Comparison of ENCODE assay signal across 16 cellular contexts in genomic region chr17:48453447-48453846, GRCh38. TPM values are rescaled to one million over a fixed set of nuclear protein-coding genes. Genes with fewer than 3 reads are reported as not detected.
A peak's percentile ranks its signal among the peaks of the same experiment; 100 is the strongest.
DNase-seq lines count a peak whose midpoint lies in the region; ATAC-seq, FAIRE-seq and TF ChIP-seq lines count a peak whose summit lies in the region.
"Had no signal": no experiment of that assay in that cellular context is flagged by ENCODE, and none has a peak within 500 bp of the region (broad histone marks: within the 10 kb centered on the region; RNA-seq: fewer than 3 reads in every experiment).

No MANE protein-coding gene starts in this region.

- no peak for FAIRE-seq in H54 (lab: Jason Lieb, UNC)
- FAIRE-seq: urothelium cell line had no signal

- CTCF ChIA-PET in activated CD8-positive, alpha-beta memory T cell treated with anti-CD3 and anti-CD28 coated beads, Interleukin-2, amount 10 ng/mL, durations not matched to agents 7 days and 5 days (lab: Charles Lee): interaction anchor here (0.8 to 8.8 kb wide), 12 partner anchors 10 to 373 kb away, joined by 3 to 145 read pairs (median 5); partner anchors contain the start of gene HOXB5

- no peaks in the 10 kb centered on the region for H3K9me3 Mint-ChIP-seq in activated CD8-positive, alpha-beta memory T cell treated with anti-CD3 and anti-CD28 coated beads, Interleukin-2, amount 10 ng/mL, durations not matched to agents 7 days and 5 days (ENCODE audit: low read depth)
- peaks cover 3% of the 10 kb centered on the region for H3K9me3 Mint-ChIP-seq in activated T-helper 17 cell treated with anti-CD3 and anti-CD28 coated beads, Interleukin-2, amount 50 U/mL, for 72 hours
- H3K9me3 Mint-ChIP-seq in natural killer cell treated with Interleukin-12 subunit alpha and Interleukin-12 subunit beta and Interleukin-15 and Interleukin-18, amount 100 ng/mL, for 72 hours: no peaks in the 10 kb centered on the region

- peak overlapping the region; percentile 92 for H3K27ac Mint-ChIP-seq in activated CD8-positive, alpha-beta memory T cell treated with anti-CD3 and anti-CD28 coated beads, Interleukin-2, amount 10 ng/mL, durations not matched to agents 7 days and 5 days
- H3K27ac Mint-ChIP-seq in activated T-helper 17 cell treated with anti-CD3 and anti-CD28 coated beads, Interleukin-2, amount 50 U/mL, for 72 hours: peak overlapping the region; percentile 53
- peak overlapping the region; percentile 77 to 90 for H3K27ac Mint-ChIP-seq in natural killer cell treated with Interleukin-12 subunit alpha and Interleukin-12 subunit beta and Interleukin-15 and Interleukin-18, amount 100 ng/mL, for 72 hours

- no peak for TF ChIP-seq POLR2A in H54 (IDR thresholded peaks at IDR 0.05; ENCODE audit: low read depth, low read length)

- H3K36me3 Mint-ChIP-seq in activated CD8-positive, alpha-beta memory T cell treated with anti-CD3 and anti-CD28 coated beads, Interleukin-2, amount 10 ng/mL, durations not matched to agents 7 days and 5 days: peaks cover 14% of the 10 kb centered on the region
- no peaks in the 10 kb centered on the region for H3K36me3 Mint-ChIP-seq in activated T-helper 17 cell treated with anti-CD3 and anti-CD28 coated beads, Interleukin-2, amount 50 U/mL, for 72 hours (ENCODE audit: low read depth)
- H3K36me3 Mint-ChIP-seq in natural killer cell treated with Interleukin-12 subunit alpha and Interleukin-12 subunit beta and Interleukin-15 and Interleukin-18, amount 100 ng/mL, for 72 hours: no peaks in the 10 kb centered on the region

- no peak for DNase-seq in activated CD8-positive, alpha-beta memory T cell treated with anti-CD3 and anti-CD28 coated beads, Interleukin-2, amount 10 ng/mL, durations not matched to agents 7 days and 5 days
- no peak for DNase-seq in activated CD8-positive, alpha-beta memory T cell treated with anti-CD3 and anti-CD28 coated beads for 24 hours
- peak; percentile 36 to 38 for DNase-seq in Kasumi-1 (lab: John Stamatoyannopoulos, UW)
- no peak for DNase-seq in natural killer cell treated with Interleukin-12 subunit alpha and Interleukin-12 subunit beta and Interleukin-15 and Interleukin-18, amount 100 ng/mL, for 72 hours (ENCODE audit: low spot score)
- DNase-seq in NCI-H524 (lab: John Stamatoyannopoulos, UW): no peak
- no peak for DNase-seq in stimulated activated CD4-positive, alpha-beta T cell treated with anti-CD3 and anti-CD28 coated beads, Interleukin-4, amount 100 ng/mL, for 24 hours
- DNase-seq in H54 (ENCODE audit: insufficient read length, low spot score): no peak
- DNase-seq: Calu3, foreskin melanocyte, H7, NCI-H2029, NCI-H526 had no signal

- peaks cover 68% of the 10 kb centered on the region for H3K4me1 Mint-ChIP-seq in activated CD8-positive, alpha-beta memory T cell treated with anti-CD3 and anti-CD28 coated beads, Interleukin-2, amount 10 ng/mL, durations not matched to agents 7 days and 5 days
- peaks cover 48% of the 10 kb centered on the region for H3K4me1 Mint-ChIP-seq in activated T-helper 17 cell treated with anti-CD3 and anti-CD28 coated beads, Interleukin-2, amount 50 U/mL, for 72 hours
- H3K4me1 Mint-ChIP-seq in natural killer cell treated with Interleukin-12 subunit alpha and Interleukin-12 subunit beta and Interleukin-15 and Interleukin-18, amount 100 ng/mL, for 72 hours (ENCODE audit: low read depth in 2 of 2): peaks cover 53 to 64% of the 10 kb centered on the region in 2 donors

- H3K4me3 Mint-ChIP-seq in activated CD8-positive, alpha-beta memory T cell treated with anti-CD3 and anti-CD28 coated beads, Interleukin-2, amount 10 ng/mL, durations not matched to agents 7 days and 5 days: peak overlapping the region; percentile 36
- H3K4me3 Mint-ChIP-seq in activated T-helper 17 cell treated with anti-CD3 and anti-CD28 coated beads, Interleukin-2, amount 50 U/mL, for 72 hours: peak overlapping the region; percentile 83
- peak overlapping the region; percentile 69 for H3K4me3 Mint-ChIP-seq in natural killer cell treated with Interleukin-12 subunit alpha and Interleukin-12 subunit beta and Interleukin-15 and Interleukin-18, amount 100 ng/mL, for 72 hours

- peak; percentile 57 for ATAC-seq in activated CD8-positive, alpha-beta memory T cell treated with anti-CD3 and anti-CD28 coated beads, Interleukin-2, amount 10 ng/mL, durations not matched to agents 7 days and 5 days
- ATAC-seq in activated T-helper 17 cell treated with anti-CD3 and anti-CD28 coated beads, Interleukin-2, amount 50 U/mL, for 72 hours (replicated peaks): peak; percentile 17
- ATAC-seq in natural killer cell treated with Interleukin-12 subunit alpha and Interleukin-12 subunit beta and Interleukin-15 and Interleukin-18, amount 100 ng/mL, for 72 hours: peak in 1 of 2 donors; percentile 45

- H3K27me3 Mint-ChIP-seq in activated CD8-positive, alpha-beta memory T cell treated with anti-CD3 and anti-CD28 coated beads, Interleukin-2, amount 10 ng/mL, durations not matched to agents 7 days and 5 days: no peaks in the 10 kb centered on the region
- H3K27me3 Mint-ChIP-seq in activated T-helper 17 cell treated with anti-CD3 and anti-CD28 coated beads, Interleukin-2, amount 50 U/mL, for 72 hours: no peaks in the 10 kb centered on the region
- H3K27me3 Mint-ChIP-seq in natural killer cell treated with Interleukin-12 subunit alpha and Interleukin-12 subunit beta and Interleukin-15 and Interleukin-18, amount 100 ng/mL, for 72 hours: no peaks in the 10 kb centered on the region

RNA-seq across cellular contexts. Expression of gene SKAP1, which starts 23.4 kb away (rescaled TPM):
- 10 to 100 TPM; 75.5 to 91.4 TPM for total RNA-seq in activated CD8-positive, alpha-beta memory T cell treated with anti-CD3 and anti-CD28 coated beads, Interleukin-2, amount 10 ng/mL, durations not matched to agents 7 days and 5 days
- 100 to 1,000 TPM in 1 of 2 donors, 10 to 100 TPM in 1; 71.4 to 103 TPM for total RNA-seq in activated T-helper 17 cell treated with anti-CD3 and anti-CD28 coated beads, Interleukin-2, amount 50 U/mL, for 72 hours
- total RNA-seq in natural killer cell treated with Interleukin-12 subunit alpha and Interleukin-12 subunit beta and Interleukin-15 and Interleukin-18, amount 100 ng/mL, for 72 hours: 10 to 100 TPM; 40.9 to 44.9 TPM
- total RNA-seq: A673, cardiac septum, H7 had no signal

Comparison
In these comparisons a context has a peak if more than half of its experiments do, and no peak if none do; other contexts are left out.
1. DNase-seq: peak in Kasumi-1 (2 of 2); none in activated CD8-positive, alpha-beta memory T cell treated with anti-CD3 and anti-CD28 coated beads, Interleukin-2, amount 10 ng/mL, durations not matched to agents 7 days and 5 days (single experiment), activated CD8-positive, alpha-beta memory T cell treated with anti-CD3 and anti-CD28 coated beads for 24 hours (single experiment), natural killer cell treated with Interleukin-12 subunit alpha and Interleukin-12 subunit beta and Interleukin-15 and Interleukin-18, amount 100 ng/mL, for 72 hours (single experiment), NCI-H524 (0 of 2), stimulated activated CD4-positive, alpha-beta T cell treated with anti-CD3 and anti-CD28 coated beads, Interleukin-4, amount 100 ng/mL, for 24 hours (single experiment) and H54 (single experiment).
2. Peak in every context shown above with its lines, with median percentiles within 50 percentile points of each other: H3K27ac Mint-ChIP-seq and H3K4me3 Mint-ChIP-seq.